3 cellular contexts compared by ENCODE assay signal in the genomic region with DNA sequence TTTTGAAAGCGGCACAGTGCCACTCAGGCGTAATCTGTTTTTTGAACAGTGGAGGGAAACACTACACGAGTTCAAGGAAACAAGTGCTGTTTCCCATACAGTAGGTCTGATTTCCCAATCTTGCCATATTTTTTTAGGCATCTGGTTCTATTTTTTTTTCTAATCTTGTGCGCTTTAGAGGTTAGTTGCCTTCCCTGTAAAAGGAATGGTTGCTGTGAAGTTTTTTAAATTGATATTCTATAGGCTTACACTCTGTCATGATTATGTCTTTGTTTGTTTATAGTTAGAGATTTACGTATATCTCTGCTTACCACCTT.
TF ChIP-seq lines count a peak whose summit lies in the region.

No MANE protein-coding gene starts in this region.

TF ChIP-seq in A549, 52 proteins besides CTCF, POLR2A, EP300 and RAD21 (continued from another document):
- TF ChIP-seq BHLHE40 (IDR thresholded peaks at IDR 0.05; ENCODE audit: low read depth, low read length) = no peak
- no peak for TF ChIP-seq CHD4 (IDR thresholded peaks at IDR 0.05; ENCODE audit: borderline replicate concordance)
- TF ChIP-seq, protein P1, sequence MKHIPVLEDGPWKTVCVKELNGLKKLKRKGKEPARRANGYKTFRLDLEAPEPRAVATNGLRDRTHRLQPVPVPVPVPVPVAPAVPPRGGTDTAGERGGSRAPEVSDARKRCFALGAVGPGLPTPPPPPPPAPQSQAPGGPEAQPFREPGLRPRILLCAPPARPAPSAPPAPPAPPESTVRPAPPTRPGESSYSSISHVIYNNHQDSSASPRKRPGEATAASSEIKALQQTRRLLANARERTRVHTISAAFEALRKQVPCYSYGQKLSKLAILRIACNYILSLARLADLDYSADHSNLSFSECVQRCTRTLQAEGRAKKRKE (CRISPR knock-in tag; IDR thresholded peaks at IDR 0.05; ENCODE audit: low read depth) = no peak
- TF ChIP-seq, protein P2, sequence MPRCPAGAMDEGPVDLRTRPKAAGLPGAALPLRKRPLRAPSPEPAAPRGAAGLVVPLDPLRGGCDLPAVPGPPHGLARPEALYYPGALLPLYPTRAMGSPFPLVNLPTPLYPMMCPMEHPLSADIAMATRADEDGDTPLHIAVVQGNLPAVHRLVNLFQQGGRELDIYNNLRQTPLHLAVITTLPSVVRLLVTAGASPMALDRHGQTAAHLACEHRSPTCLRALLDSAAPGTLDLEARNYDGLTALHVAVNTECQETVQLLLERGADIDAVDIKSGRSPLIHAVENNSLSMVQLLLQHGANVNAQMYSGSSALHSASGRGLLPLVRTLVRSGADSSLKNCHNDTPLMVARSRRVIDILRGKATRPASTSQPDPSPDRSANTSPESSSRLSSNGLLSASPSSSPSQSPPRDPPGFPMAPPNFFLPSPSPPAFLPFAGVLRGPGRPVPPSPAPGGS (IDR thresholded peaks at IDR 0.05) = no peak
- no peak for TF ChIP-seq MYC (IDR thresholded peaks at IDR 0.05; ENCODE audit: borderline replicate concordance, low read length)
- TF ChIP-seq RFX5 (IDR thresholded peaks at IDR 0.05) = no peak
- TF ChIP-seq FOXS1 (CRISPR knock-in tag; IDR thresholded peaks at IDR 0.05) = no peak
- no peak for TF ChIP-seq FOSL2 (IDR thresholded peaks at IDR 0.05)
- no peak for TF ChIP-seq FOSL2 (CRISPR knock-in tag; IDR thresholded peaks at IDR 0.05)
- TF ChIP-seq FOSB (CRISPR knock-in tag; IDR thresholded peaks at IDR 0.05) = no peak
- TF ChIP-seq, protein P3, sequence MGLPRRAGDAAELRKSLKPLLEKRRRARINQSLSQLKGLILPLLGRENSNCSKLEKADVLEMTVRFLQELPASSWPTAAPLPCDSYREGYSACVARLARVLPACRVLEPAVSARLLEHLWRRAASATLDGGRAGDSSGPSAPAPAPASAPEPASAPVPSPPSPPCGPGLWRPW (IDR thresholded peaks at IDR 0.05) = no peak
- TF ChIP-seq TFCP2L1 (CRISPR knock-in tag; IDR thresholded peaks at IDR 0.05) = no peak
- no peak for TF ChIP-seq CHD2 (IDR thresholded peaks at IDR 0.05; ENCODE audit: low read length, partially characterized antibody)
- no peak for TF ChIP-seq SMC3 (IDR thresholded peaks at IDR 0.05)

TF ChIP-seq in IMR-90, 13 proteins besides CTCF, POLR2A, EP300 and RAD21:
- TF ChIP-seq MXI1 (IDR thresholded peaks at IDR 0.05; ENCODE audit: borderline replicate concordance, low read depth, low read length) = 0 out of 2 replicates have a peak, but pooled peaks have one; percentile 42
- no peak for TF ChIP-seq BHLHE40 (IDR thresholded peaks at IDR 0.05; ENCODE audit: low read depth, low read length)
- peak; percentile 57 for TF ChIP-seq CEBPB (IDR thresholded peaks at IDR 0.05; ENCODE audit: low read depth, low read length)

TF ChIP-seq in HEK293T, 16 proteins besides CTCF, POLR2A, EP300 and RAD21 (continued from another document):
- TF ChIP-seq CTBP1 (IDR thresholded peaks at IDR 0.05; ENCODE audit: borderline replicate concordance) = no peak
- no peak for TF ChIP-seq BHLHE40 (IDR thresholded peaks at IDR 0.05; ENCODE audit: borderline replicate concordance)
- no peak for TF ChIP-seq NFRKB (IDR thresholded peaks at IDR 0.05)
- no peak for TF ChIP-seq FOXA1 (IDR thresholded peaks at IDR 0.05)
- no peak for TF ChIP-seq FOXK2 (IDR thresholded peaks at IDR 0.05)
- no peak for TF ChIP-seq L3MBTL2 (conservative IDR thresholded peaks at IDR 0.05)
- no peak for TF ChIP-seq FOXM1 (IDR thresholded peaks at IDR 0.05; ENCODE audit: borderline replicate concordance)
- TF ChIP-seq ELF4 (IDR thresholded peaks at IDR 0.05) = no peak
- no peak for TF ChIP-seq SP1 (IDR thresholded peaks at IDR 0.05)
- no peak for TF ChIP-seq HDGF (IDR thresholded peaks at IDR 0.05; ENCODE audit: borderline replicate concordance)
- TF ChIP-seq SUZ12 (IDR thresholded peaks at IDR 0.05) = no peak
- TF ChIP-seq ARNT (IDR thresholded peaks at IDR 0.05) = no peak
TF ChIP-seq in HEK293T: peak in this region for 0.
